Comparison of ENCODE assay signal across 1 cellular context in the genomic region with DNA sequence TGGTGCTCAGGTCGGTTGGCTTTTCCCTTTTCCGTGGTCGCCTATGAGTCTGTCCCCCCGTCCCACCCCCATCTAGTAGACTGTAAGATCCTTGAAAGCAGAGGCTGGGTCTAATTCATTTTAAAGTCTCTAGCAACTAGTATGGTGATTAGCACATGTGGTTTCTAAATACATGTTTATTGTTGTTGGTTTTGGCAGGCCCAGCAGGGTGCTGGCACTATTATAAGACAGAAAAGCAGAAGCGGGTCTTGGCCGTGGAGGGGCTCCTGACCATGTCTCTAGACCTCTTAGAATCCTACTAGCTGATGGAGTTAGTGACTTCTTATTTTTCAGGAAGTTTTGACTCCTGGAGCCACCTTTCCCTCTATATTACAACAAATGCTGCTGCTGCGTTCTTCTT.
TF ChIP-seq lines count a peak whose summit lies in the region.

No MANE protein-coding gene starts in this region.

TF ChIP-seq in WTC11, 78 proteins besides CTCF, POLR2A, EP300 and RAD21 (continued from another document):
- TF ChIP-seq AFF4 (CRISPR knock-in tag; IDR thresholded peaks at IDR 0.05; ENCODE audit: borderline replicate concordance): no peak
- no peak for TF ChIP-seq ZNF232 (CRISPR knock-in tag; IDR thresholded peaks at IDR 0.05)
- no peak for TF ChIP-seq SOX15 (CRISPR knock-in tag; IDR thresholded peaks at IDR 0.05)
- TF ChIP-seq ZNF671 (CRISPR knock-in tag; IDR thresholded peaks at IDR 0.05): no peak
- TF ChIP-seq, protein P1, sequence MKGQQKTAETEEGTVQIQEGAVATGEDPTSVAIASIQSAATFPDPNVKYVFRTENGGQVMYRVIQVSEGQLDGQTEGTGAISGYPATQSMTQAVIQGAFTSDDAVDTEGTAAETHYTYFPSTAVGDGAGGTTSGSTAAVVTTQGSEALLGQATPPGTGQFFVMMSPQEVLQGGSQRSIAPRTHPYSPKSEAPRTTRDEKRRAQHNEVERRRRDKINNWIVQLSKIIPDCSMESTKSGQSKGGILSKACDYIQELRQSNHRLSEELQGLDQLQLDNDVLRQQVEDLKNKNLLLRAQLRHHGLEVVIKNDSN (CRISPR knock-in tag; IDR thresholded peaks at IDR 0.05): no peak
- TF ChIP-seq NR3C1 (CRISPR knock-in tag; conservative IDR thresholded peaks at IDR 0.05; ENCODE audit: low read depth): no peak
- no peak for TF ChIP-seq SMAD4 (CRISPR knock-in tag; IDR thresholded peaks at IDR 0.05)
- TF ChIP-seq ZNF317 (CRISPR knock-in tag; IDR thresholded peaks at IDR 0.05; ENCODE audit: borderline replicate concordance, low read depth): no peak
- TF ChIP-seq, protein P2, sequence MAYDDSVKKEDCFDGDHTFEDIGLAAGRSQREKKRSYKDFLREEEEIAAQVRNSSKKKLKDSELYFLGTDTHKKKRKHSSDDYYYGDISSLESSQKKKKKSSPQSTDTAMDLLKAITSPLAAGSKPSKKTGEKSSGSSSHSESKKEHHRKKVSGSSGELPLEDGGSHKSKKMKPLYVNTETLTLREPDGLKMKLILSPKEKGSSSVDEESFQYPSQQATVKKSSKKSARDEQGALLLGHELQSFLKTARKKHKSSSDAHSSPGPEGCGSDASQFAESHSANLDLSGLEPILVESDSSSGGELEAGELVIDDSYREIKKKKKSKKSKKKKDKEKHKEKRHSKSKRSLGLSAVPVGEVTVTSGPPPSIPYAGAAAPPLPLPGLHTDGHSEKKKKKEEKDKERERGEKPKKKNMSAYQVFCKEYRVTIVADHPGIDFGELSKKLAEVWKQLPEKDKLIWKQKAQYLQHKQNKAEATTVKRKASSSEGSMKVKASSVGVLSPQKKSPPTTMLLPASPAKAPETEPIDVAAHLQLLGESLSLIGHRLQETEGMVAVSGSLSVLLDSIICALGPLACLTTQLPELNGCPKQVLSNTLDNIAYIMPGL (CRISPR knock-in tag; IDR thresholded peaks at IDR 0.05): no peak
- TF ChIP-seq ZNF532 (CRISPR knock-in tag; IDR thresholded peaks at IDR 0.05; ENCODE audit: borderline replicate concordance): no peak
TF ChIP-seq in WTC11: peak in this region for 0.
